Comparison of ENCODE assay signal across 25 cellular contexts in the genomic region with DNA sequence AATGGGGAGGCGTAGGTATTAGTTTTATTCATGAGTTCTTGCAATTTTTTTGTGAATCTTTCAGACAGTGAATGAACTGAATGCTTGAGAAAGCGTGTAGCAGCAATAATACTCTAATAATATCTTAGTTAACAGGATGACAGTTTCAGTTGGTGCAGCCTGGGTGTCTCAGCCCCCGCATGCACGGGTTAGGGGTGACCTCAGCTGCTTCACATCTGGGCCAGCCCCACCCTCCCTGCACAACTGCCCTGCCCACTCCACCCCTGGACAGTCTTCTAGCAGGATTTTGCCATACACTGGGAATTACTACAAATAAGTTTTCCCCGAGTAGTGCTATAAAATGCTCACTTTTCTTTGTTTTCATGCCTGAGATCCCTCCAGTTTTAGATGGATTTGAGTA.
"Had no signal": no experiment of that assay in that cellular context is flagged by ENCODE, and none has a peak within 500 bp of the region (broad histone marks: within the 10 kb centered on the region; RNA-seq: fewer than 3 reads in every experiment).

No MANE protein-coding gene starts in this region.

- H3K4me3 ChIP-seq: coronary artery, hepatocyte, left lung, thyroid gland, upper lobe of right lung had no signal

- H3K27me3 Mint-ChIP-seq: natural killer cell treated with Interleukin-12 subunit alpha and Interleukin-12 subunit beta and Interleukin-15 and Interleukin-18, amount 100 ng/mL, for 72 hours had no signal

- FAIRE-seq: bronchial epithelial cell had no signal

- H3K36me3 ChIP-seq: left lung, thyroid gland, upper lobe of right lung had no signal

- H3K36me3 Mint-ChIP-seq: activated naive CD4-positive, alpha-beta T cell treated with anti-CD3 and anti-CD28 coated beads, Interleukin-2, amount 10 ng/mL, durations not matched to agents 7 days and 5 days; natural killer cell treated with Interleukin-12 subunit alpha and Interleukin-12 subunit beta and Interleukin-15 and Interleukin-18, amount 100 ng/mL, for 72 hours had no signal

- ATAC-seq: activated CD4-positive, CD25-positive, alpha-beta regulatory T cell treated with anti-CD3 and anti-CD28 coated beads, Interleukin-2, amount 50 U/mL, for 24 hours; activated T-cell treated with anti-CD3 and anti-CD28 coated beads, Interleukin-2, amount 50 U/mL, for 72 hours; left lung; natural killer cell treated with Interleukin-12 subunit alpha and Interleukin-12 subunit beta and Interleukin-15 and Interleukin-18, amount 100 ng/mL, for 72 hours; upper lobe of right lung had no signal

- H3K9me3 Mint-ChIP-seq: activated CD4-positive, alpha-beta memory T cell treated with anti-CD3 and anti-CD28 coated beads, Interleukin-2, amount 10 ng/mL, durations not matched to agents 7 days and 5 days; activated CD4-positive, alpha-beta T cell treated with anti-CD3 and anti-CD28 coated beads, Interleukin-2, amount 10 ng/mL, durations not matched to agents 24 days and 14 days; activated naive CD4-positive, alpha-beta T cell treated with anti-CD3 and anti-CD28 coated beads, Interleukin-2, amount 10 ng/mL, durations not matched to agents 7 days and 5 days; activated T-cell treated with anti-CD3 and anti-CD28 coated beads, Interleukin-2, amount 50 U/mL, for 72 hours; natural killer cell treated with Interleukin-12 subunit alpha and Interleukin-12 subunit beta and Interleukin-15 and Interleukin-18, amount 100 ng/mL, for 72 hours; stimulated activated naive CD8-positive, alpha-beta T cell treated with anti-CD3 and anti-CD28 coated beads, Interleukin-15, Interleukin-2, amounts not matched to agents 100 ng/mL and 50 ng/mL, for 24 hours had no signal

- H3K9me3 ChIP-seq: left lung, thyroid gland, upper lobe of right lung had no signal

- H3K27ac ChIP-seq: coronary artery, epithelial cell of prostate, hepatocyte, left lung, thyroid gland, upper lobe of right lung, VCaP had no signal

- H3K4me3 Mint-ChIP-seq: activated CD4-positive, alpha-beta memory T cell treated with anti-CD3 and anti-CD28 coated beads, Interleukin-2, amount 10 ng/mL, durations not matched to agents 7 days and 5 days; activated CD4-positive, alpha-beta T cell treated with anti-CD3 and anti-CD28 coated beads, Interleukin-2, amount 10 ng/mL, durations not matched to agents 24 days and 14 days; activated naive CD4-positive, alpha-beta T cell treated with anti-CD3 and anti-CD28 coated beads, Interleukin-2, amount 10 ng/mL, durations not matched to agents 7 days and 5 days; activated T-cell treated with anti-CD3 and anti-CD28 coated beads, Interleukin-2, amount 50 U/mL, for 72 hours; natural killer cell treated with Interleukin-12 subunit alpha and Interleukin-12 subunit beta and Interleukin-15 and Interleukin-18, amount 100 ng/mL, for 72 hours; stimulated activated naive CD8-positive, alpha-beta T cell treated with anti-CD3 and anti-CD28 coated beads, Interleukin-15, Interleukin-2, amounts not matched to agents 100 ng/mL and 50 ng/mL, for 24 hours had no signal

- H3K79me2 ChIP-seq: hepatocyte had no signal

- H3K4me2 ChIP-seq: hepatocyte had no signal

- H3K27me3 ChIP-seq: thyroid gland, upper lobe of right lung had no signal

- H2AFZ ChIP-seq: hepatocyte had no signal

- H3K27ac Mint-ChIP-seq: activated CD4-positive, alpha-beta memory T cell treated with anti-CD3 and anti-CD28 coated beads, Interleukin-2, amount 10 ng/mL, durations not matched to agents 7 days and 5 days; activated CD4-positive, alpha-beta T cell treated with anti-CD3 and anti-CD28 coated beads, Interleukin-2, amount 10 ng/mL, durations not matched to agents 24 days and 14 days; activated naive CD4-positive, alpha-beta T cell treated with anti-CD3 and anti-CD28 coated beads, Interleukin-2, amount 10 ng/mL, durations not matched to agents 7 days and 5 days; activated T-cell treated with anti-CD3 and anti-CD28 coated beads, Interleukin-2, amount 50 U/mL, for 72 hours; natural killer cell treated with Interleukin-12 subunit alpha and Interleukin-12 subunit beta and Interleukin-15 and Interleukin-18, amount 100 ng/mL, for 72 hours; progenitor cell of endocrine pancreas; stimulated activated naive CD8-positive, alpha-beta T cell treated with anti-CD3 and anti-CD28 coated beads, Interleukin-15, Interleukin-2, amounts not matched to agents 100 ng/mL and 50 ng/mL, for 24 hours had no signal

- DNase-seq: activated CD4-positive, alpha-beta memory T cell treated with anti-CD3 and anti-CD28 coated beads, Interleukin-2, amount 10 ng/mL, durations not matched to agents 7 days and 5 days; activated CD4-positive, alpha-beta T cell treated with anti-CD3 and anti-CD28 coated beads, Interleukin-2, amount 10 ng/mL, durations not matched to agents 24 days and 14 days; activated effector memory CD4-positive, alpha-beta T cell treated with anti-CD3 and anti-CD28 coated beads, Interleukin-2, amount 50 U/mL, for 16 hours; activated naive CD4-positive, alpha-beta T cell treated with anti-CD3 and anti-CD28 coated beads, Interleukin-2, amount 10 ng/mL, durations not matched to agents 7 days and 5 days; activated T-cell treated with anti-CD3 and anti-CD28 coated beads, Interleukin-2, amount 50 U/mL, for 72 hours; amygdala; cerebellar nuclear complex; kidney glomerular epithelial cell; mammary epithelial cell; midbrain; retina; substantia nigra; T-helper 9 cell; thyroid gland; upper lobe of right lung had no signal
